ENCODE assay signal across 19 cellular contexts in the genomic region with DNA sequence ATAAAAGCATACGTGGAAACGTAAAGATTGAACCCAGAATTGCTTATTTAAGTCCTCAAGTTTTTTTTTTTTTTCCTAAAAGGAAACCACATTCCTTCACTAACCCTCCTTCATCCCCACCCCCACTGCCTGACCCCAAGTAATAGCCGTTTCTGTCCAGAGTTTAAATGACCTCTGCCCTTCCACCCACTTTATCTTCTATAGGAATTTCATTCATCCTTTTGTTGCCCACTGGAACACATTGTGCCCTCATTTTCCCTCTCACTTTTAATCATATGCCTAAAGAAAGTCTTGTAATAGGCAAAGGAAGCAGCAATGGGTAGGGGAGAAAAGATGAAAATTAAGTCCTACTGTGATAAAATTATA.
DNase-seq lines count a peak whose midpoint lies in the region; ATAC-seq, FAIRE-seq and TF ChIP-seq lines count a peak whose summit lies in the region.
"Had no signal": no experiment of that assay in that cellular context is flagged by ENCODE, and none has a peak within 500 bp of the region (broad histone marks: within the 10 kb centered on the region; RNA-seq: fewer than 3 reads in every experiment).

No MANE protein-coding gene starts in this region.

- H3K14ac ChIP-seq in trophoblast cell (ENCODE audit: low read length) = no peak overlapping the region

- H2AFZ ChIP-seq in astrocyte (ENCODE audit: low read depth, low read length) (no peak overlapping the region), trophoblast cell (ENCODE audit: insufficient read depth, low read length, poor library complexity) (no peak overlapping the region)

- no peak overlapping the region for H4K91ac ChIP-seq in trophoblast cell (ENCODE audit: low read depth, low read length)

- TF ChIP-seq CTCF in astrocyte (IDR thresholded peaks at IDR 0.05; ENCODE audit: insufficient read depth, low read depth, low read length) (no peak), liver (IDR thresholded peaks at IDR 0.05; ENCODE audit: low read depth, low read length, missing input control) (no peak)

- no peak for FAIRE-seq in astrocyte (lab: Jason Lieb, UNC)
- FAIRE-seq: A549 had no signal

- peak overlapping the region; percentile 45 for H3K4me3 Mint-ChIP-seq in astrocyte (ENCODE audit: unreplicated experiment)
- H3K4me3 Mint-ChIP-seq in activated CD8-positive, alpha-beta memory T cell treated with anti-CD3 and anti-CD28 coated beads, Interleukin-2, amount 10 ng/mL, durations not matched to agents 7 days and 5 days = no peak overlapping the region

- H2BK120ac ChIP-seq in trophoblast cell (ENCODE audit: insufficient read depth, low read length, poor library complexity) = no peak overlapping the region

- H3K4me1 Mint-ChIP-seq in astrocyte (ENCODE audit: low read depth, unreplicated experiment) = peaks cover 17% of the 10 kb centered on the region
- H3K4me1 Mint-ChIP-seq in activated CD8-positive, alpha-beta memory T cell treated with anti-CD3 and anti-CD28 coated beads, Interleukin-2, amount 10 ng/mL, durations not matched to agents 7 days and 5 days = no peaks in the 10 kb centered on the region

- H3K27me3 ChIP-seq in astrocyte (ENCODE audit: insufficient read depth, low read length) (no peaks in the 10 kb centered on the region), liver (ENCODE audit: control insufficient read depth in 4 of 4, insufficient read depth in 4 of 4, low read length in 3 of 4) (no peaks in the 10 kb centered on the region), trophoblast cell (ENCODE audit: insufficient read depth, low read length) (no peaks in the 10 kb centered on the region)
- H3K27me3 ChIP-seq: MG63, SJSA1 had no signal

- no peak for ATAC-seq in GM18858 (IDR thresholded peaks at IDR 0.05; ENCODE audit: unreplicated experiment)
- ATAC-seq in activated CD8-positive, alpha-beta memory T cell treated with anti-CD3 and anti-CD28 coated beads, Interleukin-2, amount 10 ng/mL, durations not matched to agents 7 days and 5 days = no peak
- ATAC-seq: PC-3 had no signal

- peaks cover 58% of the 10 kb centered on the region for H4K20me1 ChIP-seq in astrocyte (ENCODE audit: insufficient read depth, low read length)

- H3K27me3 Mint-ChIP-seq in astrocyte (ENCODE audit: low read depth, unreplicated experiment) = no peaks in the 10 kb centered on the region
- peaks cover 8% of the 10 kb centered on the region for H3K27me3 Mint-ChIP-seq in activated CD8-positive, alpha-beta memory T cell treated with anti-CD3 and anti-CD28 coated beads, Interleukin-2, amount 10 ng/mL, durations not matched to agents 7 days and 5 days

- no peak overlapping the region for H4K12ac ChIP-seq in trophoblast cell (ENCODE audit: low read depth, low read length)

- WGBS in liver = 64% methylated on average over 3 of the region's 3 CpGs
- no CpG with 5 or more reads among the region's 3 CpGs for WGBS in trophoblast cell (ENCODE audit: extremely low coverage, insufficient coverage, insufficient read length)

- TF ChIP-seq RAD21 in liver (IDR thresholded peaks at IDR 0.05) = no peak

- H3K9ac ChIP-seq in astrocyte (ENCODE audit: low read length) (no peak overlapping the region), liver (ENCODE audit: low read depth in 1 of 2, low read length in 2 of 2) (no peak overlapping the region), trophoblast cell (ENCODE audit: low read length) (no peak overlapping the region)

- DNase-seq in ELF-1 (ENCODE audit: low read depth, low spot score) = peak; percentile 36
- DNase-seq in astrocyte (ENCODE audit: low read depth) = no peak
- no peak for DNase-seq in trophoblast cell
- DNase-seq in GM19240 (ENCODE audit: insufficient read length, low spot score) = no peak
- DNase-seq in activated CD8-positive, alpha-beta memory T cell treated with anti-CD3 and anti-CD28 coated beads, Interleukin-2, amount 10 ng/mL, durations not matched to agents 7 days and 5 days = no peak
- DNase-seq in foreskin melanocyte = no peak
- DNase-seq: C1 segment of cervical spinal cord, DMS 273 treated with DMSO at 0.1 percent for 48 hours, Karpas-422, NCI-H1092, NCI-H146, NCI-H510A treated with DMSO at 0.1 percent for 48 hours, NCI-H82, PC-3 had no signal

- no peak overlapping the region for H3K4me3 ChIP-seq in astrocyte (ENCODE audit: insufficient read depth, low read depth, low read length)
- no peak overlapping the region for H3K4me3 ChIP-seq in liver (ENCODE audit: low read depth in 1 of 3, low read length in 3 of 3)
- no peak overlapping the region for H3K4me3 ChIP-seq in trophoblast cell (ENCODE audit: low read depth, low read length)
- H3K4me3 ChIP-seq: A549, MG63, SJSA1 had no signal

- H3K23ac ChIP-seq in trophoblast cell (ENCODE audit: low read length) = no peak overlapping the region

- H3K4ac ChIP-seq in trophoblast cell (ENCODE audit: low read depth, low read length) = no peak overlapping the region

- CTCF ChIA-PET in activated CD8-positive, alpha-beta memory T cell treated with anti-CD3 and anti-CD28 coated beads, Interleukin-2, amount 10 ng/mL, durations not matched to agents 7 days and 5 days (lab: Charles Lee) = interaction anchor here (1.2 kb wide), 1 partner anchor 11 kb away, joined by 3 read pairs; no protein-coding TSS in a partner anchor

- H3K79me1 ChIP-seq in trophoblast cell (ENCODE audit: low read length) = peaks cover 1% of the 10 kb centered on the region

- H3K9me3 ChIP-seq in astrocyte (ENCODE audit: insufficient read depth, low read depth, low read length) (no peaks in the 10 kb centered on the region), liver (ENCODE audit: control insufficient read depth in 4 of 4, low read length in 3 of 4) (no peaks in the 10 kb centered on the region), trophoblast cell (ENCODE audit: insufficient read depth, low read depth, low read length) (no peaks in the 10 kb centered on the region)
- H3K9me3 ChIP-seq: A549, MG63, SJSA1 had no signal

- no peak overlapping the region for H3K27ac Mint-ChIP-seq in astrocyte (ENCODE audit: unreplicated experiment)
- no peak overlapping the region for H3K27ac Mint-ChIP-seq in activated CD8-positive, alpha-beta memory T cell treated with anti-CD3 and anti-CD28 coated beads, Interleukin-2, amount 10 ng/mL, durations not matched to agents 7 days and 5 days

- H3K79me2 ChIP-seq in astrocyte (ENCODE audit: insufficient read depth, low read length) (peaks cover 91% of the 10 kb centered on the region), trophoblast cell (ENCODE audit: control insufficient read depth, insufficient read depth, low read length, poor library complexity) (no peaks in the 10 kb centered on the region)

- H3K4me1 ChIP-seq in astrocyte (ENCODE audit: insufficient read depth, low read length) (peaks cover 10% of the 10 kb centered on the region), liver (ENCODE audit: control insufficient read depth in 4 of 4, insufficient read depth in 4 of 4, low read length in 3 of 4) (peaks cover 0 to 5% (median 2%) of the 10 kb centered on the region in 4 donors), trophoblast cell (ENCODE audit: control insufficient read depth in 1 of 2, insufficient read depth in 2 of 2, low read length in 2 of 2) (peaks cover 4 to 5% of the 10 kb centered on the region in 2 experiments)
- H3K4me1 ChIP-seq: SJSA1 had no signal

- no peak overlapping the region for H4K8ac ChIP-seq in trophoblast cell (ENCODE audit: low read depth, low read length)

- peaks cover 8% of the 10 kb centered on the region for H3K36me3 Mint-ChIP-seq in astrocyte (ENCODE audit: low read depth, unreplicated experiment)
- H3K36me3 Mint-ChIP-seq in activated CD8-positive, alpha-beta memory T cell treated with anti-CD3 and anti-CD28 coated beads, Interleukin-2, amount 10 ng/mL, durations not matched to agents 7 days and 5 days = no peaks in the 10 kb centered on the region

- H2AK5ac ChIP-seq in trophoblast cell (ENCODE audit: low read length) = no peak overlapping the region

- H3K27ac ChIP-seq in astrocyte (ENCODE audit: low read depth, low read length) (no peak overlapping the region), liver (ENCODE audit: low read depth in 1 of 2, low read length in 2 of 2) (no peak overlapping the region), trophoblast cell (ENCODE audit: low read depth, low read length) (no peak overlapping the region)
- H3K27ac ChIP-seq: A549, SJSA1 had no signal

- no peak overlapping the region for H2BK12ac ChIP-seq in trophoblast cell (ENCODE audit: low read length)

- H3K36me3 ChIP-seq in astrocyte (ENCODE audit: insufficient read depth, low read length) = peaks cover 3% of the 10 kb centered on the region
- H3K36me3 ChIP-seq in liver (ENCODE audit: control insufficient read depth in 4 of 4, insufficient read depth in 3 of 4, low read depth in 1 of 4, low read length in 3 of 4) = peaks cover 0 to 2% (median 0%) of the 10 kb centered on the region in 4 donors
- no peaks in the 10 kb centered on the region for H3K36me3 ChIP-seq in trophoblast cell (ENCODE audit: control insufficient read depth in 1 of 2, insufficient read depth in 2 of 2, low read length in 2 of 2)

- H3K4me2 ChIP-seq in astrocyte (ENCODE audit: low read length) (peak overlapping the region; percentile 27), trophoblast cell (ENCODE audit: low read length) (peak overlapping the region; percentile 11)
- H3K4me2 ChIP-seq: A549 had no signal

- no peak overlapping the region for H3K18ac ChIP-seq in trophoblast cell (ENCODE audit: low read length)

- H2BK5ac ChIP-seq in trophoblast cell (ENCODE audit: low read depth, low read length, poor library complexity) = no peak overlapping the region

- peaks cover 1% of the 10 kb centered on the region for H3K9me3 Mint-ChIP-seq in astrocyte (ENCODE audit: unreplicated experiment)
- no peaks in the 10 kb centered on the region for H3K9me3 Mint-ChIP-seq in activated CD8-positive, alpha-beta memory T cell treated with anti-CD3 and anti-CD28 coated beads, Interleukin-2, amount 10 ng/mL, durations not matched to agents 7 days and 5 days (ENCODE audit: low read depth)

TF ChIP-seq in liver, 16 proteins besides CTCF, POLR2A, EP300 and RAD21:
- TF ChIP-seq YY1 (IDR thresholded peaks at IDR 0.05) (no peak), RXRA (IDR thresholded peaks at IDR 0.05) (peak in 1 of 2 donors; percentile 27), SP1 (IDR thresholded peaks at IDR 0.05) (no peak), NR2F2 (IDR thresholded peaks at IDR 0.05) (peak; percentile 78)
- TF ChIP-seq, protein P1, sequence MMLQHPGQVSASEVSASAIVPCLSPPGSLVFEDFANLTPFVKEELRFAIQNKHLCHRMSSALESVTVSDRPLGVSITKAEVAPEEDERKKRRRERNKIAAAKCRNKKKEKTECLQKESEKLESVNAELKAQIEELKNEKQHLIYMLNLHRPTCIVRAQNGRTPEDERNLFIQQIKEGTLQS (IDR thresholded peaks at IDR 0.05) = no peak
